Comparison of ENCODE assay signal across 35 cellular contexts in genomic region chr6:102015431-102015830, GRCh38.
"Had no signal": no experiment of that assay in that cellular context is flagged by ENCODE, and none has a peak within 500 bp of the region (broad histone marks: within the 10 kb centered on the region; RNA-seq: fewer than 3 reads in every experiment).

No MANE protein-coding gene starts in this region.

- H3K4me3 ChIP-seq: adrenal gland, body of pancreas, breast epithelium, MG63, Peyer's patch had no signal

- ATAC-seq: activated naive CD4-positive, alpha-beta T cell treated with anti-CD3 and anti-CD28 coated beads, Interleukin-2, amount 50 U/mL, for 72 hours; activated T-cell treated with anti-CD3 and anti-CD28 coated beads, Interleukin-2, amount 50 U/mL, for 72 hours; activated T-helper 17 cell treated with anti-CD3 and anti-CD28 coated beads, Interleukin-2, amount 50 U/mL, for 72 hours; body of pancreas; PC-3; Right ventricle myocardium inferior had no signal

- H3K9me3 ChIP-seq: adrenal gland, MG63, Peyer's patch had no signal

- H3K36me3 ChIP-seq: adrenal gland, breast epithelium, MG63, Peyer's patch, WERI-Rb-1 had no signal

- H3K36me3 Mint-ChIP-seq: activated naive CD4-positive, alpha-beta T cell treated with anti-CD3 and anti-CD28 coated beads, Interleukin-2, amount 50 U/mL, for 72 hours had no signal

- H3K27ac Mint-ChIP-seq: activated CD4-positive, alpha-beta memory T cell treated with anti-CD3 and anti-CD28 coated beads, Interleukin-2, amount 10 ng/mL, durations not matched to agents 7 days and 5 days; activated naive CD4-positive, alpha-beta T cell treated with anti-CD3 and anti-CD28 coated beads for 36 hours; activated naive CD4-positive, alpha-beta T cell treated with anti-CD3 and anti-CD28 coated beads, Interleukin-2, amount 50 U/mL, for 72 hours; activated T-cell treated with anti-CD3 and anti-CD28 coated beads, Interleukin-2, amount 50 U/mL, for 72 hours; activated T-helper 17 cell treated with anti-CD3 and anti-CD28 coated beads, Interleukin-2, amount 50 U/mL, for 72 hours had no signal

- H3K27me3 Mint-ChIP-seq: activated CD4-positive, alpha-beta memory T cell treated with anti-CD3 and anti-CD28 coated beads, Interleukin-2, amount 10 ng/mL, durations not matched to agents 7 days and 5 days; activated T-helper 17 cell treated with anti-CD3 and anti-CD28 coated beads, Interleukin-2, amount 50 U/mL, for 72 hours had no signal

- H3K27me3 ChIP-seq: adrenal gland, body of pancreas, breast epithelium, MG63, Peyer's patch had no signal

- H3K4me3 Mint-ChIP-seq: activated CD4-positive, alpha-beta memory T cell treated with anti-CD3 and anti-CD28 coated beads, Interleukin-2, amount 10 ng/mL, durations not matched to agents 7 days and 5 days; activated naive CD4-positive, alpha-beta T cell treated with anti-CD3 and anti-CD28 coated beads for 36 hours; activated T-cell treated with anti-CD3 and anti-CD28 coated beads, Interleukin-2, amount 50 U/mL, for 72 hours; activated T-helper 17 cell treated with anti-CD3 and anti-CD28 coated beads, Interleukin-2, amount 50 U/mL, for 72 hours had no signal

- DNase-seq: activated CD4-positive, alpha-beta memory T cell treated with anti-CD3 and anti-CD28 coated beads, Interleukin-2, amount 10 ng/mL, durations not matched to agents 7 days and 5 days; activated CD4-positive, alpha-beta T cell treated with anti-CD3 and anti-CD28 coated beads for 1 hour; activated CD4-positive, alpha-beta T cell treated with anti-CD3 and anti-CD28 coated beads for 48 hours; activated CD4-positive, CD25-positive, alpha-beta regulatory T cell; activated gamma-delta T cell treated with Interleukin-2 at 50 U/mL for 16 hours; activated naive CD4-positive, alpha-beta T cell treated with anti-CD3 and anti-CD28 coated beads for 36 hours; activated T-cell treated with anti-CD3 and anti-CD28 coated beads, Interleukin-2, amount 50 U/mL, for 1 hour; activated T-cell treated with anti-CD3 and anti-CD28 coated beads, Interleukin-2, amount 50 U/mL, for 72 hours; adrenal gland; body of pancreas; caudate nucleus; Kasumi-1; KG1; MG63; NCI-H1048; NCI-H1105 treated with DMSO at 0.1 percent for 48 hours; NCI-H1436; NCI-H1694; NCI-H1930; NCI-H345; NCI-H524 treated with DMSO at 0.1 percent for 48 hours; NCI-H748 treated with DMSO at 0.1 percent for 48 hours; NK-92 treated with Interleukin-12 subunit alpha and Interleukin-12 subunit beta, amount 100 ng/mL, for 24 hours; PC-3; Peyer's patch; RPMI8226; SW 1271; T-helper 1 cell; T-helper 2 cell; T-helper 9 cell; WERI-Rb-1 had no signal

- H3K4me1 Mint-ChIP-seq: activated CD4-positive, alpha-beta memory T cell treated with anti-CD3 and anti-CD28 coated beads, Interleukin-2, amount 10 ng/mL, durations not matched to agents 7 days and 5 days; activated T-helper 17 cell treated with anti-CD3 and anti-CD28 coated beads, Interleukin-2, amount 50 U/mL, for 72 hours had no signal

- H3K4me1 ChIP-seq: adrenal gland, body of pancreas, breast epithelium, Peyer's patch had no signal

- H3K27ac ChIP-seq: adrenal gland, body of pancreas, breast epithelium, Peyer's patch, WERI-Rb-1 had no signal
